ENCODE assay signal across 9 cellular contexts in genomic region chr10:53025172-53025651, GRCh38.
DNase-seq lines count a peak whose midpoint lies in the region; ATAC-seq and TF ChIP-seq lines count a peak whose summit lies in the region.
"Had no signal": no experiment of that assay in that cellular context is flagged by ENCODE, and none has a peak within 500 bp of the region (broad histone marks: within the 10 kb centered on the region; RNA-seq: fewer than 3 reads in every experiment).

No MANE protein-coding gene starts in this region.

- peaks cover 0 to 48% (median 12%) of the 10 kb centered on the region in 6 donors for H3K9me3 Mint-ChIP-seq in immature natural killer cell

- peaks cover 0 to 4% (median 1%) of the 10 kb centered on the region in 3 donors for H3K27me3 Mint-ChIP-seq in immature natural killer cell (ENCODE audit: low read depth in 3 of 3)

- H3K4me1 ChIP-seq in rectal smooth muscle tissue (ENCODE audit: control insufficient read depth, insufficient read depth, low read length) = no peaks in the 10 kb centered on the region

- no peaks in the 10 kb centered on the region for H3K36me3 ChIP-seq in rectal smooth muscle tissue (ENCODE audit: control insufficient read depth, insufficient read depth, low read length)

- H3K9ac ChIP-seq in rectal smooth muscle tissue (ENCODE audit: low read length) = no peak overlapping the region

- H3K4me3 ChIP-seq in fibroblast of pulmonary artery (replicated peaks; ENCODE audit: low read depth, low read length) (peak overlapping the region; percentile 49), rectal smooth muscle tissue (ENCODE audit: low read length) (peak overlapping the region; percentile 44)

- peaks cover 0 to 6% of the 10 kb centered on the region in 2 donors for H3K4me1 Mint-ChIP-seq in immature natural killer cell

- peak; percentile 39 for ATAC-seq in GM18502 (IDR thresholded peaks at IDR 0.05; ENCODE audit: poor library complexity, unreplicated experiment)

- DNase-seq in OCI-M1 (lab: John Stamatoyannopoulos, UW) = peak; percentile 87
- peak; percentile 53 for DNase-seq in fibroblast of pulmonary artery (ENCODE audit: low read depth)
- no peak for DNase-seq in NCI-H2171 (lab: John Stamatoyannopoulos, UW)
- DNase-seq in DMS 273 (lab: John Stamatoyannopoulos, UW; ENCODE audit: unreplicated experiment) = no peak
- DNase-seq in activated gamma-delta T cell treated with Interleukin-2 at 50 U/mL for 16 hours = no peak
- DNase-seq in immature natural killer cell = no peak
- DNase-seq: activated effector memory CD4-positive, alpha-beta T cell treated with Interleukin-2 at 50 U/mL for 16 hours had no signal

- H3K27ac Mint-ChIP-seq in immature natural killer cell = no peak overlapping the region

- peak overlapping the region in 2 of 5 donors; percentile 20 to 22 for H3K4me3 Mint-ChIP-seq in immature natural killer cell

- TF ChIP-seq CTCF in fibroblast of pulmonary artery (IDR thresholded peaks at IDR 0.05; ENCODE audit: low read length, missing control alignments) = no peak

- H3K27ac ChIP-seq in rectal smooth muscle tissue (ENCODE audit: low read depth, low read length) = no peak overlapping the region

- H3K27me3 ChIP-seq in rectal smooth muscle tissue (ENCODE audit: control insufficient read depth, insufficient read depth, low read length) = no peaks in the 10 kb centered on the region

- H3K36me3 Mint-ChIP-seq in immature natural killer cell = no peaks in the 10 kb centered on the region

Comparison
In these comparisons a context has a peak if more than half of its experiments do, and no peak if none do; other contexts are left out.
1. DNase-seq: peak in OCI-M1 (single experiment) and fibroblast of pulmonary artery (single experiment); none in NCI-H2171 (single experiment), DMS 273 (single experiment), activated gamma-delta T cell treated with Interleukin-2 at 50 U/mL for 16 hours (single experiment) and immature natural killer cell (0 of 3).